Comparison of ENCODE assay signal across 8 cellular contexts in the genomic region with DNA sequence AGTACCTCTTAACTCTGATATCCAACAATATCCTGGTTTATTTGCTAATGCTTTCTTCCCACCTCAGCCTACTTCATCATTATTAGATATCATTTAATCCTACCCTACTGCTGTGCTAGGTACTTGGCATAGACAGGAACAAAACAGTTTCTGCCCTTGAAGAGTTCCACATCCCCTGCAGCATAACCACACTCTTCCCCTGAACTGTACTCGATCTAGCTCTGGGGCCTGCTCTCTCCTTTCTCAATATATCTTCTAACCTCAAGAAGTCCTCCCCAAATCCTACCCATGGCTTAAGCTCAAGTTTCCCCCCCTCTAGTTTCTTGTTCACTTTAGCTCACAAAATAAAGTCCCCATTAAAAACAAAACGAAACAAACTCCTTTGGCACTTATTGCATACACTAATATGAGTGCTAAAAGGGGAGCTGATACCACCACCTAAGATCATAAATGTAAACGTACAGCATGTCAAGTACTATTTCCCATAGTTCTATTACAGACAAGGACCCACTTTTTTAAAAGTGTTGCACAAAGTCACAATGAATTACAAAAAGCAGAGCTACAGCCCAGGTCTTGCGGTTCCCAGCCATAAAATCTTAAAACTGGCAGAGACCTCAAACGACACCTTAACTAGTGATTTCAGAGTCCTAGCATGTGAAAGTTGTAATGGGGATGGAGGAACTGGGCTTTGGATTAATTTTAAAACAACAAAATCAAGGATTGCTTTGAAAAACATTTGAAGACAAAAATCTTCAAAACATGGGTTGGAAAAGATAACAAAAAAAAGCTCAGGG.
DNase-seq lines count a peak whose midpoint lies in the region; ATAC-seq and TF ChIP-seq lines count a peak whose summit lies in the region.

No MANE protein-coding gene starts in this region.

- intact Hi-C loops in natural killer cell (cut with micrococcal nuclease) = no loop called here

- H3K4me1 Mint-ChIP-seq in HFFc6 (ENCODE audit: low read depth) (peaks cover 26% of the 10 kb centered on the region), natural killer cell (peaks cover 39 to 44% of the 10 kb centered on the region in 2 donors)
- H3K4me1 Mint-ChIP-seq in activated T-helper 17 cell treated with anti-CD3 and anti-CD28 coated beads, Interleukin-2, amount 50 U/mL, for 72 hours = peaks cover 18% of the 10 kb centered on the region

- TF ChIP-seq CTCF in HFFc6 (IDR thresholded peaks at IDR 0.05) (no peak), natural killer cell (IDR thresholded peaks at IDR 0.05) (no peak)

- no peak for ATAC-seq in activated T-helper 17 cell treated with anti-CD3 and anti-CD28 coated beads, Interleukin-2, amount 50 U/mL, for 72 hours (replicated peaks)
- no peak for ATAC-seq in natural killer cell
- no peak for ATAC-seq in GM18517 (IDR thresholded peaks at IDR 0.05; ENCODE audit: unreplicated experiment)
- no peak for ATAC-seq in GM19397 (IDR thresholded peaks at IDR 0.05; ENCODE audit: unreplicated experiment)
- ATAC-seq in HG02870 (IDR thresholded peaks at IDR 0.05; ENCODE audit: unreplicated experiment) = no peak

- peak overlapping the region; percentile 72 for H3K4me3 Mint-ChIP-seq in HFFc6
- peak overlapping the region; percentile 99 for H3K4me3 Mint-ChIP-seq in activated T-helper 17 cell treated with anti-CD3 and anti-CD28 coated beads, Interleukin-2, amount 50 U/mL, for 72 hours
- H3K4me3 Mint-ChIP-seq in natural killer cell = peak overlapping the region; percentile 85

- peak; percentile 44 to 48 for DNase-seq in AML-193 (lab: John Stamatoyannopoulos, UW)
- no peak for DNase-seq in HFFc6
- DNase-seq in natural killer cell = no peak
- DNase-seq in hepatic stellate cell (ENCODE audit: low spot score) = no peak

- H3K36me3 Mint-ChIP-seq in HFFc6 (ENCODE audit: low read depth) = peaks cover 15% of the 10 kb centered on the region
- H3K36me3 Mint-ChIP-seq in activated T-helper 17 cell treated with anti-CD3 and anti-CD28 coated beads, Interleukin-2, amount 50 U/mL, for 72 hours (ENCODE audit: low read depth) = peaks cover 34% of the 10 kb centered on the region
- H3K36me3 Mint-ChIP-seq in natural killer cell = no peaks in the 10 kb centered on the region

- H3K27ac Mint-ChIP-seq in HFFc6 (peak overlapping the region; percentile 77), natural killer cell (peak overlapping the region; percentile 92 to 94)
- peak overlapping the region; percentile 18 for H3K27ac Mint-ChIP-seq in activated T-helper 17 cell treated with anti-CD3 and anti-CD28 coated beads, Interleukin-2, amount 50 U/mL, for 72 hours

- H3K27me3 Mint-ChIP-seq in HFFc6 (ENCODE audit: insufficient read depth) = peaks cover 4% of the 10 kb centered on the region
- no peaks in the 10 kb centered on the region for H3K27me3 Mint-ChIP-seq in activated T-helper 17 cell treated with anti-CD3 and anti-CD28 coated beads, Interleukin-2, amount 50 U/mL, for 72 hours
- H3K27me3 Mint-ChIP-seq in natural killer cell (ENCODE audit: low read depth in 2 of 2) = no peaks in the 10 kb centered on the region

- H3K9me3 Mint-ChIP-seq in HFFc6 = no peaks in the 10 kb centered on the region
- H3K9me3 Mint-ChIP-seq in activated T-helper 17 cell treated with anti-CD3 and anti-CD28 coated beads, Interleukin-2, amount 50 U/mL, for 72 hours = no peaks in the 10 kb centered on the region
- no peaks in the 10 kb centered on the region for H3K9me3 Mint-ChIP-seq in natural killer cell

Comparison
In these comparisons a context has a peak if more than half of its experiments do, and no peak if none do; other contexts are left out.
1. DNase-seq: peak in AML-193 (2 of 2); none in HFFc6 (single experiment), natural killer cell (single experiment) and hepatic stellate cell (single experiment).
2. H3K27ac Mint-ChIP-seq: peak in every context shown above with its lines; median percentile 93 in natural killer cell; 77 in HFFc6; 18 in activated T-helper 17 cell treated with anti-CD3 and anti-CD28 coated beads, Interleukin-2, amount 50 U/mL, for 72 hours.
3. Peak in every context shown above with its lines, with median percentiles within 50 percentile points of each other: H3K4me3 Mint-ChIP-seq.